In genomic region chr4:147479817-147480216, GRCh38 we compare ENCODE assay signal across 13 cellular contexts. TPM values are rescaled to one million over a fixed set of nuclear protein-coding genes. Genes with fewer than 3 reads are reported as not detected.
DNase-seq lines count a peak whose midpoint lies in the region; ATAC-seq and TF ChIP-seq lines count a peak whose summit lies in the region.
"Had no signal": no experiment of that assay in that cellular context is flagged by ENCODE, and none has a peak within 500 bp of the region (broad histone marks: within the 10 kb centered on the region; RNA-seq: fewer than 3 reads in every experiment).

No MANE protein-coding gene starts in this region.

- H3K4me3 ChIP-seq in GM23338, result no peak overlapping the region
- H3K4me3 ChIP-seq in ascending aorta, result peak overlapping the region; percentile 60 to 85
- H3K4me3 ChIP-seq in left ventricle myocardium inferior, result peak overlapping the region; percentile 73
- H3K4me3 ChIP-seq in suprapubic skin, result no peak overlapping the region
- no peak overlapping the region for H3K4me3 ChIP-seq in sigmoid colon

- H3K36me3 ChIP-seq in GM23338 (ENCODE audit: insufficient read depth) (no peaks in the 10 kb centered on the region), ascending aorta (no peaks in the 10 kb centered on the region), left ventricle myocardium inferior (no peaks in the 10 kb centered on the region), suprapubic skin (no peaks in the 10 kb centered on the region), sigmoid colon (no peaks in the 10 kb centered on the region)
- H3K36me3 ChIP-seq: esophagus muscularis mucosa had no signal

- WGBS in suprapubic skin, result 42% methylated on average over 6 of the region's 6 CpGs
- WGBS in sigmoid colon, 2 donors, result 67% methylated on average over 6 of the region's 6 CpGs

- DNase-seq in GM23338 (ENCODE audit: low spot score), result no peak
- DNase-seq in ascending aorta (ENCODE audit: low spot score in 2 of 2), result peak; percentile 33 to 88
- DNase-seq in left ventricle myocardium inferior, result peak; percentile 28
- peak in 1 of 2 donors; percentile 64 for DNase-seq in suprapubic skin (ENCODE audit: low spot score in 2 of 2)
- DNase-seq in NCI-H2171 treated with DMSO at 0.1 percent for 48 hours (lab: John Stamatoyannopoulos, UW), result no peak
- no peak for DNase-seq in sigmoid colon
- DNase-seq in cerebellar nuclear complex (lab: John Stamatoyannopoulos, UW), result no peak
- DNase-seq: activated CD4-positive, alpha-beta memory T cell treated with anti-CD3 and anti-CD28 coated beads, Interleukin-2, amount 10 ng/mL, durations not matched to agents 7 days and 5 days; DMS153; SW 1271 had no signal

- no peak for TF ChIP-seq CTCF in GM23338 (conservative IDR thresholded peaks at IDR 0.05; ENCODE audit: low read depth in 2 of 2)
- no peak for TF ChIP-seq CTCF in ascending aorta (IDR thresholded peaks at IDR 0.05)
- TF ChIP-seq CTCF in left ventricle myocardium inferior (IDR thresholded peaks at IDR 0.05; ENCODE audit: borderline replicate concordance), result no peak
- TF ChIP-seq CTCF in suprapubic skin (IDR thresholded peaks at IDR 0.05), result no peak
- TF ChIP-seq CTCF in sigmoid colon (IDR thresholded peaks at IDR 0.05), result no peak

- TF ChIP-seq POLR2A in suprapubic skin (IDR thresholded peaks at IDR 0.05) (no peak), sigmoid colon (IDR thresholded peaks at IDR 0.05) (no peak)

- H3K9me3 ChIP-seq in ascending aorta, result no peaks in the 10 kb centered on the region
- no peaks in the 10 kb centered on the region for H3K9me3 ChIP-seq in left ventricle myocardium inferior (replicated peaks)
- no peaks in the 10 kb centered on the region for H3K9me3 ChIP-seq in suprapubic skin
- no peaks in the 10 kb centered on the region for H3K9me3 ChIP-seq in sigmoid colon
- H3K9me3 ChIP-seq: esophagus muscularis mucosa had no signal

- peaks cover 8% of the 10 kb centered on the region; the same call in 2 of the 3 replicates for H3K4me1 Mint-ChIP-seq in GM23338
- H3K4me1 Mint-ChIP-seq: activated CD4-positive, alpha-beta memory T cell treated with anti-CD3 and anti-CD28 coated beads, Interleukin-2, amount 10 ng/mL, durations not matched to agents 7 days and 5 days had no signal

- H3K27ac ChIP-seq in GM23338 (ENCODE audit: low read depth) (no peak overlapping the region), ascending aorta (peak overlapping the region; percentile 92 to 96), left ventricle myocardium inferior (replicated peaks) (peak overlapping the region; percentile 87), suprapubic skin (peak overlapping the region; percentile 60), sigmoid colon (no peak overlapping the region)

- no peaks in the 10 kb centered on the region for H3F3A ChIP-seq in GM23338 (replicated peaks; ENCODE audit: low read depth)

- H3K27me3 Mint-ChIP-seq in GM23338 (ENCODE audit: insufficient read depth, low read depth, poor library complexity), result peaks cover 21% of the 10 kb centered on the region

- TF ChIP-seq EP300 in suprapubic skin (IDR thresholded peaks at IDR 0.05) (no peak), sigmoid colon (IDR thresholded peaks at IDR 0.05) (no peak)

- intact Hi-C loops in ascending aorta (cut with DNase I), result loop anchor here (2.0 to 10.0 kb wide), 3 partner anchors 17 to 375 kb away; no protein-coding TSS in a partner anchor
- intact Hi-C loops in left ventricle myocardium inferior (cut with micrococcal nuclease), result no loop called here
- intact Hi-C loops in sigmoid colon (cut with DNase I), result no loop called here

- H3K4me3 Mint-ChIP-seq in GM23338, result no peak overlapping the region
- H3K4me3 Mint-ChIP-seq: activated CD4-positive, alpha-beta memory T cell treated with anti-CD3 and anti-CD28 coated beads, Interleukin-2, amount 10 ng/mL, durations not matched to agents 7 days and 5 days had no signal

- no peak for ATAC-seq in GM23338
- ATAC-seq in HG03196 (IDR thresholded peaks at IDR 0.05; ENCODE audit: unreplicated experiment), result no peak
- ATAC-seq: HepG2 had no signal

- H3K27me3 ChIP-seq in GM23338 (ENCODE audit: insufficient read depth), result peaks cover 39% of the 10 kb centered on the region
- H3K27me3 ChIP-seq in ascending aorta, result no peaks in the 10 kb centered on the region
- peaks cover 29% of the 10 kb centered on the region for H3K27me3 ChIP-seq in left ventricle myocardium inferior (ENCODE audit: low read depth)
- peaks cover 9% of the 10 kb centered on the region for H3K27me3 ChIP-seq in suprapubic skin
- peaks cover 0 to 11% (median 0%) of the 10 kb centered on the region in 3 donors for H3K27me3 ChIP-seq in sigmoid colon

- H2AFZ ChIP-seq in GM23338, result peak overlapping the region; percentile 100; the same call in 1 of the 2 replicates

- no peaks in the 10 kb centered on the region for H3K9me3 Mint-ChIP-seq in GM23338
- H3K9me3 Mint-ChIP-seq: activated CD4-positive, alpha-beta memory T cell treated with anti-CD3 and anti-CD28 coated beads, Interleukin-2, amount 10 ng/mL, durations not matched to agents 7 days and 5 days had no signal

- no peak overlapping the region for H3K4me2 ChIP-seq in GM23338

- no peak overlapping the region for H3K27ac Mint-ChIP-seq in GM23338
- H3K27ac Mint-ChIP-seq: activated CD4-positive, alpha-beta memory T cell treated with anti-CD3 and anti-CD28 coated beads, Interleukin-2, amount 10 ng/mL, durations not matched to agents 7 days and 5 days had no signal

- H3K9me2 ChIP-seq in GM23338 (ENCODE audit: insufficient read depth), result 0 out of 2 replicates have a peak, but pooled peaks cover 4% of the 10 kb centered on the region

- H3K36me3 Mint-ChIP-seq in GM23338 (ENCODE audit: low read depth), result no peaks in the 10 kb centered on the region

- H3K4me1 ChIP-seq in GM23338 (ENCODE audit: insufficient read depth) (peaks cover 4% of the 10 kb centered on the region; the same call in 1 of the 2 replicates), ascending aorta (peaks cover 6 to 15% of the 10 kb centered on the region in 2 donors), left ventricle myocardium inferior (peaks cover 26% of the 10 kb centered on the region), suprapubic skin (peaks cover 29% of the 10 kb centered on the region), sigmoid colon (peaks cover 0 to 11% (median 5%) of the 10 kb centered on the region in 4 donors)

- H4K20me1 ChIP-seq in GM23338 (replicated peaks; ENCODE audit: insufficient read depth), result no peaks in the 10 kb centered on the region; the same call in 1 of the 2 replicates

- H3K79me2 ChIP-seq in GM23338 (replicated peaks; ENCODE audit: insufficient read depth), result no peaks in the 10 kb centered on the region

RNA-seq across cellular contexts. Expression of gene EDNRA, which starts 1.1 kb away (rescaled TPM):
- 4.5 and 5.0 TPM in 2 replicates for total RNA-seq in GM23338 (2014; rRNA removed; shearing (Covaris generic))
- 1.5 and 2.2 TPM in 2 replicates for polyA plus RNA-seq in GM23338 (2016; fragmentation: Nextera tagmentation; extraction: Ambion mirVana)
- 31.4 TPM for total RNA-seq in ascending aorta
- 10.0 TPM for total RNA-seq in left ventricle myocardium inferior
- 1 to 10 TPM; 4.0 to 6.0 (median 4.4) TPM for total RNA-seq in suprapubic skin
- 10 to 100 TPM in 1 of 4 donors, 1 to 10 TPM in 3; 2.1 to 10.5 (median 7.4) TPM for total RNA-seq in sigmoid colon
- polyA plus RNA-seq in sigmoid colon, result 1 to 10 TPM in 1 of 3 donors, under 1 TPM in 1, not detected in 1; 0.23 to 1.4 TPM
- total RNA-seq: activated CD4-positive, alpha-beta memory T cell treated with anti-CD3 and anti-CD28 coated beads, Interleukin-2, amount 10 ng/mL, durations not matched to agents 7 days and 5 days; HepG2 had no signal
- polyA plus RNA-seq: HepG2 had no signal

Comparison
In these comparisons a context has a peak if more than half of its experiments do, and no peak if none do; other contexts are left out.
1. DNase-seq: peak in ascending aorta (2 of 2) and left ventricle myocardium inferior (single experiment); none in GM23338 (single experiment), NCI-H2171 treated with DMSO at 0.1 percent for 48 hours (single experiment), sigmoid colon (single experiment) and cerebellar nuclear complex (0 of 2).
2. H3K27ac ChIP-seq: peak in ascending aorta (2 of 2), left ventricle myocardium inferior (single experiment) and suprapubic skin (single experiment); none in GM23338 (single experiment) and sigmoid colon (0 of 4).
3. H3K4me3 ChIP-seq: peak in ascending aorta (2 of 2) and left ventricle myocardium inferior (single experiment); none in GM23338 (single experiment), suprapubic skin (single experiment) and sigmoid colon (0 of 4).